ENCODE assay signal across 8 cellular contexts in the genomic region with DNA sequence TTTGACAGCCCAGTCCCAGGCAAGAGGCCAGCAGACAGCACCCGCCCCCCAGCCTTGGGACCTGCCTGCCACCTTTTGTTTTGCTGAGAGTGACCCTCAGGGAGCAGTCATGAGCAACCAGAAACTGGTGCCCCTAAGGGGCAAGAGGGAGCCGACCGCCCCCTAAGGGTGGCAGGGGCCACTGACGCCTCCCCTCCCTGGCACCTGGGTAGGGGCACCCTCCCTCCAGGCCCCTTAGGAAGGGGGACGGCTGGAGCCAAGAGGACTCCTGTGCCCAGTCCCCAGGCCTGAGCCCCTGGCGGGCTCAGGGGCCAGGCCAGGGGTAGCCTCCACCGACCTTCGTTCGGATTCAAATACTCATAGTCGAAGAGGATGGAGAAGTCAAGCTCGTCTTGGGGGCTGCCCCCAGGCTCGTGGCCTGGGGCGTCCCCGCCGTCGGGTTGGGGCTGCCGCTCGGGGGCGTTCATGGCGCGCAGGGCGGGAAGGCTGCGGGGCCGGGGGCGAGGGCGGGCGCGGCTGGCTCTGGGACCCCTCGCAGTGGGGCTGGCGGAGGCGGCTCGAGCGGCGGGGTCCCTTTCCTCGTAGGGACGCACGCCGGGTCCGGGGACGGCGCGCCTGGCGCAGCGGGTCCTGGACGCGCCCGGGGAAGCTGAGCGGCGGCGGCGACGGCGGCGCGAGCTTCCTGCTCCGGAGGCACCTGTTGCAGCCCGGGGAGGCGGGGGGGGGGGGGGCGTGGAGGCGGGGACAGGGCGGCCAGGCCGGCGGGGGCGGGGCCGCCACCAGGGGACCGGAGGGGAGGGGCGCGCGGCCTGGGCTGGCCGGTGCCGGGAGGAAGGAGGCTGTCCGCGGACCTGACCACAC. TPM values are rescaled to one million over a fixed set of nuclear protein-coding genes. Genes with fewer than 3 reads are reported as not detected.
DNase-seq lines count a peak whose midpoint lies in the region; ATAC-seq and TF ChIP-seq lines count a peak whose summit lies in the region.

A gene (minus strand): TSS at position 687 of the 861 bp plus-strand sequence. CDS start 220 bp downstream, at position 467.

- H3K4me1 ChIP-seq in Loucy (ENCODE audit: insufficient read depth, low read length, poor library complexity, severe bottlenecking), result peaks cover 42% of the 10 kb centered on the region
- peaks cover 7 to 18% of the 10 kb centered on the region in 2 donors for H3K4me1 ChIP-seq in esophagus (ENCODE audit: control insufficient read depth in 2 of 2, insufficient read depth in 2 of 2, low read length in 1 of 2)
- H3K4me1 ChIP-seq in osteoblast (ENCODE audit: insufficient read depth, low read length), result no peaks in the 10 kb centered on the region

- 7 to 12% methylated on average over 25 to 69 of the region's 73 CpGs for WGBS in esophagus, 2 donors

- no peaks in the 10 kb centered on the region for H3K9me2 ChIP-seq in Loucy (replicated peaks; ENCODE audit: low read depth, low read length)

- peak within 1 kb of the TSS; percentile 79 for H2AFZ ChIP-seq in Loucy (ENCODE audit: low read length)
- no peak within 1 kb of the TSS for H2AFZ ChIP-seq in osteoblast (ENCODE audit: low read length)

- peaks cover 3% of the 10 kb centered on the region for H3K27me3 Mint-ChIP-seq in activated CD4-positive, alpha-beta memory T cell treated with anti-CD3 and anti-CD28 coated beads for 36 hours

- H3K27me3 ChIP-seq in GM06990 (replicated peaks; ENCODE audit: control insufficient read depth, insufficient read depth, low read length) (peaks cover 1% of the 10 kb centered on the region), Loucy (ENCODE audit: insufficient read depth, low read length, poor library complexity, severe bottlenecking) (no peaks in the 10 kb centered on the region), esophagus (ENCODE audit: control insufficient read depth in 1 of 2, insufficient read depth in 2 of 2, low read length in 2 of 2) (no peaks in the 10 kb centered on the region), osteoblast (ENCODE audit: insufficient read depth, low read length) (peaks cover 42% of the 10 kb centered on the region)

- H3K27ac ChIP-seq in esophagus (ENCODE audit: low read depth in 2 of 2, low read length in 1 of 2) (peak within 1 kb of the TSS; percentile 78 to 81), osteoblast (ENCODE audit: low read depth, low read length) (no peak within 1 kb of the TSS)

- intact Hi-C loops in activated CD4-positive, alpha-beta memory T cell treated with anti-CD3 and anti-CD28 coated beads for 36 hours (cut with micrococcal nuclease), result no loop called here

- ATAC-seq in GM21619 (IDR thresholded peaks at IDR 0.05; ENCODE audit: unreplicated experiment), result peak; percentile 33

- H3K9me3 Mint-ChIP-seq in activated CD4-positive, alpha-beta memory T cell treated with anti-CD3 and anti-CD28 coated beads for 36 hours, result no peaks in the 10 kb centered on the region

- DNase-seq in GM06990 (ENCODE audit: extremely low read depth, insufficient read length), result peak; percentile 76
- peak; percentile 72 for DNase-seq in activated CD4-positive, alpha-beta memory T cell treated with anti-CD3 and anti-CD28 coated beads for 36 hours
- peak; percentile 87 for DNase-seq in osteoblast (ENCODE audit: insufficient read length, low spot score, missing footprints)
- DNase-seq in foreskin fibroblast, result no peak
- no peak for DNase-seq in A172 (ENCODE audit: low spot score)

- CTCF ChIA-PET in activated CD4-positive, alpha-beta memory T cell treated with anti-CD3 and anti-CD28 coated beads for 36 hours (lab: Charles Lee), result interaction anchor here (0.8 to 6.4 kb wide), 22 partner anchors 11 to 169 kb away, joined by 3 to 53 read pairs (median 4); no protein-coding TSS in a partner anchor

- peaks cover 32% of the 10 kb centered on the region for H3K36me3 Mint-ChIP-seq in activated CD4-positive, alpha-beta memory T cell treated with anti-CD3 and anti-CD28 coated beads for 36 hours

- H3K4me3 ChIP-seq in GM06990 (replicated peaks; ENCODE audit: low read depth, low read length), result peak within 1 kb of the TSS; percentile 78
- H3K4me3 ChIP-seq in Loucy (ENCODE audit: low read length, poor library complexity, severe bottlenecking), result peak within 1 kb of the TSS; percentile 93
- peak within 1 kb of the TSS; percentile 50 to 53 for H3K4me3 ChIP-seq in esophagus (ENCODE audit: low read depth in 1 of 2, low read length in 2 of 2)
- H3K4me3 ChIP-seq in osteoblast (ENCODE audit: insufficient read depth, low read length), result no peak within 1 kb of the TSS
- H3K4me3 ChIP-seq in foreskin fibroblast (ENCODE audit: low read depth in 1 of 2, low read length in 2 of 2), result peak within 1 kb of the TSS in 1 of 2 donors; percentile 36

- H3K9me3 ChIP-seq in Loucy (ENCODE audit: insufficient read depth, low read depth, low read length) (no peaks in the 10 kb centered on the region), esophagus (ENCODE audit: control insufficient read depth in 2 of 2, insufficient read depth in 1 of 2, low read depth in 1 of 2, low read length in 1 of 2) (no peaks in the 10 kb centered on the region), osteoblast (ENCODE audit: low read depth, low read length) (no peaks in the 10 kb centered on the region)

- peak within 1 kb of the TSS; percentile 98 for H3K27ac Mint-ChIP-seq in activated CD4-positive, alpha-beta memory T cell treated with anti-CD3 and anti-CD28 coated beads for 36 hours

- H3K79me2 ChIP-seq in Loucy (ENCODE audit: insufficient read depth, low read length) (peaks cover 36% of the 10 kb centered on the region), osteoblast (ENCODE audit: insufficient read depth, low read length) (no peaks in the 10 kb centered on the region)

- H3K36me3 ChIP-seq in GM06990 (ENCODE audit: control insufficient read depth, insufficient read depth, low read length), result peaks cover 3% of the 10 kb centered on the region
- no peaks in the 10 kb centered on the region for H3K36me3 ChIP-seq in Loucy (ENCODE audit: insufficient read depth, low read length)
- H3K36me3 ChIP-seq in esophagus (ENCODE audit: control insufficient read depth in 2 of 2, insufficient read depth in 2 of 2, low read length in 1 of 2), result no peaks in the 10 kb centered on the region
- no peaks in the 10 kb centered on the region for H3K36me3 ChIP-seq in osteoblast (ENCODE audit: insufficient read depth, low read length)

- H4K20me1 ChIP-seq in Loucy (ENCODE audit: insufficient read depth, low read length, poor library complexity, severe bottlenecking) (peaks cover 25% of the 10 kb centered on the region), osteoblast (ENCODE audit: insufficient read depth, low read length) (no peaks in the 10 kb centered on the region)

- H3K4me2 ChIP-seq in Loucy (ENCODE audit: low read depth, low read length, poor library complexity, severe bottlenecking) (peak within 1 kb of the TSS; percentile 76), osteoblast (ENCODE audit: insufficient read depth, low read length) (peak within 1 kb of the TSS; percentile 28)

- H3K4me1 Mint-ChIP-seq in activated CD4-positive, alpha-beta memory T cell treated with anti-CD3 and anti-CD28 coated beads for 36 hours (ENCODE audit: low read depth), result peaks cover 40% of the 10 kb centered on the region

- H3K4me3 Mint-ChIP-seq in activated CD4-positive, alpha-beta memory T cell treated with anti-CD3 and anti-CD28 coated beads for 36 hours, result peak within 1 kb of the TSS; percentile 98

- H3K9ac ChIP-seq in Loucy (ENCODE audit: low read depth, low read length, poor library complexity, severe bottlenecking), result peak within 1 kb of the TSS; percentile 94

- TF ChIP-seq CTCF in GM06990 (IDR thresholded peaks at IDR 0.05; ENCODE audit: insufficient read depth, low read length, poor library complexity, severe bottlenecking), result peak; percentile 74
- TF ChIP-seq CTCF in Loucy (conservative IDR thresholded peaks at IDR 0.05; ENCODE audit: low read length), result peak; percentile 85
- no peak for TF ChIP-seq CTCF in osteoblast (IDR thresholded peaks at IDR 0.05; ENCODE audit: extremely low read depth, low read depth, low read length)
- no peak for TF ChIP-seq CTCF in foreskin fibroblast (IDR thresholded peaks at IDR 0.05; ENCODE audit: low read depth, low read length)

- POLR2A ChIA-PET in activated CD4-positive, alpha-beta memory T cell treated with anti-CD3 and anti-CD28 coated beads for 36 hours (lab: Charles Lee), result interaction anchor here (0.6 to 6.4 kb wide), 20 partner anchors 12 to 584 kb away, joined by 3 to 128 read pairs (median 6); a partner anchor contains a TSS

- no peaks in the 10 kb centered on the region for H3F3A ChIP-seq in Loucy (ENCODE audit: low read depth)

RNA-seq across cellular contexts. Expression of the gene that starts here (rescaled TPM):
- total RNA-seq in activated CD4-positive, alpha-beta memory T cell treated with anti-CD3 and anti-CD28 coated beads for 36 hours, result 10 to 100 TPM; 35.8 to 36.5 TPM
- polyA plus RNA-seq in esophagus, result under 1 TPM; 0.75 to 0.90 TPM
- total RNA-seq in osteoblast, result 0.29 and 0.36 TPM in 2 replicates
- total RNA-seq in A172 (2014; rRNA removed; shearing (Covaris generic)), result 0.28 and 0.43 TPM in 2 replicates

Comparison
In these comparisons a context has a peak if more than half of its experiments do, and no peak if none do; other contexts are left out.
1. RNA of the gene that starts here (total RNA-seq): 35.8 to 36.5 TPM in activated CD4-positive, alpha-beta memory T cell treated with anti-CD3 and anti-CD28 coated beads for 36 hours; 0.29 to 0.36 TPM in osteoblast and 0.28 to 0.43 TPM in A172; every median in the first group is over 10 times any median in the second.
2. Peak in DNase-seq and H3K4me2 ChIP-seq in osteoblast; RNA of the gene not detected or under 1 TPM.
3. DNase-seq: peak in GM06990 (single experiment) and activated CD4-positive, alpha-beta memory T cell treated with anti-CD3 and anti-CD28 coated beads for 36 hours (single experiment); none in foreskin fibroblast (0 of 2) and A172 (single experiment).
4. CTCF ChIP-seq: peak in GM06990 (single experiment) and Loucy (single experiment); none in osteoblast (single experiment) and foreskin fibroblast (single experiment).